Comparison of ENCODE assay signal across 24 cellular contexts in genomic region chr14:29353473-29353872, GRCh38.
A peak's percentile ranks its signal among the peaks of the same experiment; 100 is the strongest.
DNase-seq lines count a peak whose midpoint lies in the region; ATAC-seq, FAIRE-seq and TF ChIP-seq lines count a peak whose summit lies in the region.
"Had no signal": no experiment of that assay in that cellular context is flagged by ENCODE, and none has a peak within 500 bp of the region (broad histone marks: within the 10 kb centered on the region; RNA-seq: fewer than 3 reads in every experiment).

No MANE protein-coding gene starts in this region.

- no peak overlapping the region for H3K27ac ChIP-seq in HepG2 (ENCODE audit: extremely low read length, insufficient read depth, low read length)
- no peak overlapping the region for H3K27ac ChIP-seq in right lobe of liver
- H3K27ac ChIP-seq: A549; BLaER1 treated with 17β-estradiol and CSF1 and Interleukin-3, amounts not matched to agents 10 nM and 100 nM had no signal

- POLR2A ChIA-PET in HepG2 (lab: Yijun Ruan, JAX): no interaction called here

- H4K20me1 ChIP-seq in HepG2 (ENCODE audit: insufficient read depth, low read length): no peaks in the 10 kb centered on the region
- H4K20me1 ChIP-seq: BLaER1 treated with 17β-estradiol and CSF1 and Interleukin-3, amounts not matched to agents 10 nM and 100 nM had no signal

- H3K79me2 ChIP-seq in HepG2 (ENCODE audit: insufficient read depth, low read length): no peaks in the 10 kb centered on the region

- intact Hi-C loops in HepG2 (cut with micrococcal nuclease; ENCODE audit: unreplicated experiment): no loop called here
- intact Hi-C loops in right lobe of liver (cut with DNase I): no loop called here

- no peak for TF ChIP-seq CTCF in HepG2 (CRISPR knock-in tag; IDR thresholded peaks at IDR 0.05)
- TF ChIP-seq CTCF in right lobe of liver (IDR thresholded peaks at IDR 0.05): no peak

- TF ChIP-seq RAD21 in HepG2 (CRISPR knock-in tag; IDR thresholded peaks at IDR 0.05): no peak

- in situ Hi-C loops in HepG2 (cut with HindIII; ENCODE audit: extremely low pct_ligation_motif_present, low pct_unique_long_range_greater_than_20kb): no loop called here

- ATAC-seq in HepG2: no peak
- no peak for ATAC-seq in right lobe of liver
- ATAC-seq in GM21619 (IDR thresholded peaks at IDR 0.05; ENCODE audit: unreplicated experiment): no peak
- ATAC-seq in HG02884 (IDR thresholded peaks at IDR 0.05; ENCODE audit: unreplicated experiment): no peak
- ATAC-seq: A549, GM12878 had no signal

- no peak overlapping the region for H3K4me2 ChIP-seq in HepG2 (ENCODE audit: low read depth, low read length)
- H3K4me2 ChIP-seq: A549; BLaER1 treated with 17β-estradiol and CSF1 and Interleukin-3, amounts not matched to agents 10 nM and 100 nM had no signal

- H3K4me1 ChIP-seq in HepG2 (ENCODE audit: insufficient read depth, low read length): no peaks in the 10 kb centered on the region
- H3K4me1 ChIP-seq in right lobe of liver: no peaks in the 10 kb centered on the region
- H3K4me1 ChIP-seq: A549; BE2C; BLaER1 treated with 17β-estradiol and CSF1 and Interleukin-3, amounts not matched to agents 10 nM and 100 nM had no signal

- WGBS in HepG2 (ENCODE audit: low lambda C conversion rate): 59% methylated on average over 6 of the region's 6 CpGs
- 76% methylated on average over 6 of the region's 6 CpGs for WGBS in right lobe of liver (ENCODE audit: insufficient coverage, low coverage, low lambda C conversion rate, missing lambda C conversion rate)

- H3K36me3 ChIP-seq in HepG2 (replicated peaks in 1 of 2; ENCODE audit: control insufficient read depth in 1 of 2, insufficient read depth in 2 of 2, low read length in 2 of 2) (no peaks in the 10 kb centered on the region), right lobe of liver (no peaks in the 10 kb centered on the region)
- H3K36me3 ChIP-seq: BE2C; BLaER1 treated with 17β-estradiol and CSF1 and Interleukin-3, amounts not matched to agents 10 nM and 100 nM had no signal

- BruUV-seq in HepG2 (replicated peaks; lab: Mats Ljungman, UMichigan): no TSS peak

- H2AFZ ChIP-seq in HepG2 (ENCODE audit: low read length): no peak overlapping the region

- no peak for FAIRE-seq in HepG2 (lab: Jason Lieb, UNC)
- FAIRE-seq: A549, D721Med, GM12878, GM18507, H1 had no signal

- no peak overlapping the region for H3K9ac ChIP-seq in HepG2 (ENCODE audit: insufficient read depth, low read depth, low read length)
- H3K9ac ChIP-seq: BLaER1 treated with 17β-estradiol and CSF1 and Interleukin-3, amounts not matched to agents 10 nM and 100 nM had no signal

- TF ChIP-seq POLR2A in HepG2 (IDR thresholded peaks at IDR 0.05; ENCODE audit: insufficient read depth in 1 of 2, low read depth in 2 of 2, low read length in 2 of 2): no peak
- TF ChIP-seq POLR2A in right lobe of liver (IDR thresholded peaks at IDR 0.05): no peak

- H3K4me3 ChIP-seq in HepG2 (replicated peaks in 1 of 3; ENCODE audit: insufficient read depth in 1 of 3, low read depth in 2 of 3, low read length in 3 of 3) (no peak overlapping the region), right lobe of liver (no peak overlapping the region)
- H3K4me3 ChIP-seq: A549; BLaER1 treated with 17β-estradiol and CSF1 and Interleukin-3, amounts not matched to agents 10 nM and 100 nM; GM12878 had no signal

- TF ChIP-seq EP300 in HepG2 (IDR thresholded peaks at IDR 0.05; ENCODE audit: low read depth in 2 of 2, low read length in 2 of 2) (no peak), HepG2 (CRISPR knock-in tag; IDR thresholded peaks at IDR 0.05; ENCODE audit: borderline replicate concordance) (no peak)

- CTCF ChIA-PET in HepG2 (lab: Yijun Ruan, JAX; ENCODE audit: low intra/inter-chr PET ratio, low total read pairs): no interaction called here

- no peak for DNase-seq in HepG2 (ENCODE audit: low spot score)
- DNase-seq in right lobe of liver: no peak
- peak; percentile 93 for DNase-seq in NCI-H1694 treated with DMSO at 0.1 percent for 48 hours (lab: John Stamatoyannopoulos, UW)
- peak; percentile 25 for DNase-seq in NCI-H69 (lab: John Stamatoyannopoulos, UW)
- DNase-seq in retina: no peak
- DNase-seq: 8988T; ACHN; AML-193; BE2C; CD4-positive, alpha-beta T cell; CD8-positive, alpha-beta memory T cell; DMS 273 treated with DMSO at 0.1 percent for 48 hours; DMS79; EL; GDM1; H7 had no signal

- H3K9me3 ChIP-seq in HepG2 (ENCODE audit: low read length): peaks cover 71% of the 10 kb centered on the region
- no peaks in the 10 kb centered on the region for H3K9me3 ChIP-seq in right lobe of liver
- H3K9me3 ChIP-seq: A549; BE2C; BLaER1 treated with 17β-estradiol and CSF1 and Interleukin-3, amounts not matched to agents 10 nM and 100 nM had no signal

- H3K27me3 ChIP-seq in HepG2 (ENCODE audit: control insufficient read depth in 1 of 2, insufficient read depth in 2 of 2, low read length in 2 of 2) (no peaks in the 10 kb centered on the region), right lobe of liver (no peaks in the 10 kb centered on the region)
- H3K27me3 ChIP-seq: BE2C; BLaER1 treated with 17β-estradiol and CSF1 and Interleukin-3, amounts not matched to agents 10 nM and 100 nM had no signal

TF ChIP-seq in HepG2, 621 proteins besides CTCF, POLR2A, EP300 and RAD21 (continues in another document):
- TF ChIP-seq ZHX1 (CRISPR knock-in tag; IDR thresholded peaks at IDR 0.05; ENCODE audit: low read depth) (no peak), ATF7 (IDR thresholded peaks at IDR 0.05) (peak; percentile 51; the same call in 1 of the 2 replicates), ATF7 (CRISPR knock-in tag; IDR thresholded peaks at IDR 0.05) (no peak), MXD3 (CRISPR knock-in tag; IDR thresholded peaks at IDR 0.05) (no peak), RBFOX2 (IDR thresholded peaks at IDR 0.05; ENCODE audit: low read depth, low read length) (no peak), ERF (CRISPR knock-in tag; IDR thresholded peaks at IDR 0.05) (no peak), KMT2B (CRISPR knock-in tag; IDR thresholded peaks at IDR 0.05) (no peak), BRD4 (CRISPR knock-in tag; IDR thresholded peaks at IDR 0.05) (no peak), ZNF274 (CRISPR knock-in tag; IDR thresholded peaks at IDR 0.05) (no peak), CEBPB (IDR thresholded peaks at IDR 0.05; ENCODE audit: borderline replicate concordance, low read depth, low read length) (peak; percentile 61; the same call in 1 of the 2 replicates), ZNF230 (CRISPR knock-in tag; IDR thresholded peaks at IDR 0.05) (no peak)
- TF ChIP-seq, protein P1, sequence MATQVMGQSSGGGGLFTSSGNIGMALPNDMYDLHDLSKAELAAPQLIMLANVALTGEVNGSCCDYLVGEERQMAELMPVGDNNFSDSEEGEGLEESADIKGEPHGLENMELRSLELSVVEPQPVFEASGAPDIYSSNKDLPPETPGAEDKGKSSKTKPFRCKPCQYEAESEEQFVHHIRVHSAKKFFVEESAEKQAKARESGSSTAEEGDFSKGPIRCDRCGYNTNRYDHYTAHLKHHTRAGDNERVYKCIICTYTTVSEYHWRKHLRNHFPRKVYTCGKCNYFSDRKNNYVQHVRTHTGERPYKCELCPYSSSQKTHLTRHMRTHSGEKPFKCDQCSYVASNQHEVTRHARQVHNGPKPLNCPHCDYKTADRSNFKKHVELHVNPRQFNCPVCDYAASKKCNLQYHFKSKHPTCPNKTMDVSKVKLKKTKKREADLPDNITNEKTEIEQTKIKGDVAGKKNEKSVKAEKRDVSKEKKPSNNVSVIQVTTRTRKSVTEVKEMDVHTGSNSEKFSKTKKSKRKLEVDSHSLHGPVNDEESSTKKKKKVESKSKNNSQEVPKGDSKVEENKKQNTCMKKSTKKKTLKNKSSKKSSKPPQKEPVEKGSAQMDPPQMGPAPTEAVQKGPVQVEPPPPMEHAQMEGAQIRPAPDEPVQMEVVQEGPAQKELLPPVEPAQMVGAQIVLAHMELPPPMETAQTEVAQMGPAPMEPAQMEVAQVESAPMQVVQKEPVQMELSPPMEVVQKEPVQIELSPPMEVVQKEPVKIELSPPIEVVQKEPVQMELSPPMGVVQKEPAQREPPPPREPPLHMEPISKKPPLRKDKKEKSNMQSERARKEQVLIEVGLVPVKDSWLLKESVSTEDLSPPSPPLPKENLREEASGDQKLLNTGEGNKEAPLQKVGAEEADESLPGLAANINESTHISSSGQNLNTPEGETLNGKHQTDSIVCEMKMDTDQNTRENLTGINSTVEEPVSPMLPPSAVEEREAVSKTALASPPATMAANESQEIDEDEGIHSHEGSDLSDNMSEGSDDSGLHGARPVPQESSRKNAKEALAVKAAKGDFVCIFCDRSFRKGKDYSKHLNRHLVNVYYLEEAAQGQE (IDR thresholded peaks at IDR 0.05; ENCODE audit: borderline replicate concordance in 1 of 2, low read depth in 1 of 2, low read length in 2 of 2): no peak

Comparison
In these comparisons a context has a peak if more than half of its experiments do, and no peak if none do; other contexts are left out.
1. DNase-seq: peak in NCI-H1694 treated with DMSO at 0.1 percent for 48 hours (single experiment) and NCI-H69 (single experiment); none in HepG2 (single experiment), right lobe of liver (0 of 3) and retina (single experiment).